10 cellular contexts compared by ENCODE assay signal in genomic region chr17:50347894-50348291, GRCh38. TPM values are rescaled to one million over a fixed set of nuclear protein-coding genes. Genes with fewer than 3 reads are reported as not detected.
DNase-seq lines count a peak whose midpoint lies in the region; ATAC-seq and TF ChIP-seq lines count a peak whose summit lies in the region.
"Had no signal": no experiment of that assay in that cellular context is flagged by ENCODE, and none has a peak within 500 bp of the region (broad histone marks: within the 10 kb centered on the region; RNA-seq: fewer than 3 reads in every experiment).

No MANE protein-coding gene starts in this region.

- no peaks in the 10 kb centered on the region for H3K27me3 Mint-ChIP-seq in memory B cell

- DNase-seq in AG04449 (ENCODE audit: low read depth, low spot score) (no peak), GM20000 (ENCODE audit: low spot score) (peak; percentile 1), memory B cell (ENCODE audit: low spot score in 2 of 2) (no peak), HPDE6-E6E7 (ENCODE audit: extremely low spot score) (no peak), NCI-H2227 treated with DMSO at 0.1 percent for 48 hours (lab: John Stamatoyannopoulos, UW) (no peak), NCI-H2081 (lab: John Stamatoyannopoulos, UW) (no peak)
- DNase-seq in activated naive CD4-positive, alpha-beta T cell treated with anti-CD3 and anti-CD28 coated beads, Interleukin-2, amount 50 U/mL, for 72 hours (ENCODE audit: low spot score in 2 of 2): no peak
- DNase-seq: DMS 273 treated with DMSO at 0.1 percent for 48 hours, T1000 had no signal

- TF ChIP-seq CTCF in AG04449 (IDR thresholded peaks at IDR 0.05; ENCODE audit: insufficient read depth, low read length, missing control alignments): no peak
- no peak for TF ChIP-seq CTCF in GM20000 (IDR thresholded peaks at IDR 0.05; ENCODE audit: extremely low read depth, missing control alignments)

- H3K36me3 Mint-ChIP-seq in activated naive CD4-positive, alpha-beta T cell treated with anti-CD3 and anti-CD28 coated beads, Interleukin-2, amount 50 U/mL, for 72 hours: no peaks in the 10 kb centered on the region
- H3K36me3 Mint-ChIP-seq in memory B cell: peaks cover 2% of the 10 kb centered on the region

- no peaks in the 10 kb centered on the region for H3K9me3 Mint-ChIP-seq in activated naive CD4-positive, alpha-beta T cell treated with anti-CD3 and anti-CD28 coated beads, Interleukin-2, amount 50 U/mL, for 72 hours
- H3K9me3 Mint-ChIP-seq in memory B cell: no peaks in the 10 kb centered on the region

- H3K4me3 Mint-ChIP-seq in memory B cell: peak overlapping the region; percentile 55

- H3K27ac Mint-ChIP-seq in activated naive CD4-positive, alpha-beta T cell treated with anti-CD3 and anti-CD28 coated beads, Interleukin-2, amount 50 U/mL, for 72 hours: peak overlapping the region; percentile 25
- H3K27ac Mint-ChIP-seq in memory B cell: no peak overlapping the region

- ATAC-seq in activated naive CD4-positive, alpha-beta T cell treated with anti-CD3 and anti-CD28 coated beads, Interleukin-2, amount 50 U/mL, for 72 hours: no peak
- ATAC-seq in memory B cell (ENCODE audit: low read depth) (no peak), GM21528 (IDR thresholded peaks at IDR 0.05; ENCODE audit: low FRiP score, unreplicated experiment) (no peak)

- POLR2A ChIA-PET in AG04449 (lab: Yijun Ruan, JAX): interaction anchor here (2.5 kb wide), 1 partner anchor 14 kb away, joined by 8 read pairs; no protein-coding TSS in a partner anchor

- peak overlapping the region; percentile 84 for H3K4me3 ChIP-seq in AG04449 (ENCODE audit: low read depth, low read length)

- peaks cover 34% of the 10 kb centered on the region for H3K4me1 Mint-ChIP-seq in memory B cell

- CTCF ChIA-PET in AG04449 (lab: Yijun Ruan, JAX): interaction anchor here (1.0 to 7.6 kb wide), 5 partner anchors 12 to 254 kb away, joined by 3 to 116 read pairs (median 3); partner anchors contain the start of gene LRRC59

RNA-seq across cellular contexts. Expression of gene XYLT2, which starts 2.0 kb away (rescaled TPM):
- 10 to 100 TPM; 31.5 to 32.7 TPM for total RNA-seq in activated naive CD4-positive, alpha-beta T cell treated with anti-CD3 and anti-CD28 coated beads, Interleukin-2, amount 50 U/mL, for 72 hours

RNA-seq across cellular contexts. Expression of gene MRPL27, which starts 25.1 kb away (rescaled TPM):
- 10 to 100 TPM; 63.6 to 91.4 TPM for total RNA-seq in activated naive CD4-positive, alpha-beta T cell treated with anti-CD3 and anti-CD28 coated beads, Interleukin-2, amount 50 U/mL, for 72 hours

RNA-seq across cellular contexts. Expression of gene EME1, which starts 25.1 kb away (rescaled TPM):
- total RNA-seq in activated naive CD4-positive, alpha-beta T cell treated with anti-CD3 and anti-CD28 coated beads, Interleukin-2, amount 50 U/mL, for 72 hours: 100 to 1,000 TPM in 1 of 2 donors, 10 to 100 TPM in 1; 45.9 to 101 TPM

RNA-seq across cellular contexts. Expression of gene LRRC59, which starts 49.4 kb away (rescaled TPM):
- total RNA-seq in activated naive CD4-positive, alpha-beta T cell treated with anti-CD3 and anti-CD28 coated beads, Interleukin-2, amount 50 U/mL, for 72 hours: 10 to 100 TPM; 40.3 to 66.7 TPM
